8 cellular contexts compared by ENCODE assay signal in genomic region chr21:17045214-17045835, GRCh38.
DNase-seq lines count a peak whose midpoint lies in the region; ATAC-seq and TF ChIP-seq lines count a peak whose summit lies in the region.

No MANE protein-coding gene starts in this region.

- H3K27ac ChIP-seq in MM.1S (ENCODE audit: low read length) (no peak overlapping the region), body of pancreas (no peak overlapping the region), right lobe of liver (no peak overlapping the region)

- no peaks in the 10 kb centered on the region for H3K36me3 Mint-ChIP-seq in Caco-2 (ENCODE audit: insufficient read depth, unreplicated experiment)

- no peaks in the 10 kb centered on the region for H3K9me3 Mint-ChIP-seq in Caco-2 (ENCODE audit: unreplicated experiment)

- no peaks in the 10 kb centered on the region for H3K4me1 Mint-ChIP-seq in Caco-2 (ENCODE audit: low read depth, unreplicated experiment)

- TF ChIP-seq CTCF in Caco-2 (IDR thresholded peaks at IDR 0.05; ENCODE audit: insufficient read depth in 1 of 2, low read depth in 1 of 2, low read length in 1 of 2, severe bottlenecking in 1 of 2, unreplicated experiment in 1 of 2) (peak; percentile 33 to 47), MM.1S (IDR thresholded peaks at IDR 0.05; ENCODE audit: low read length) (peak; percentile 49), body of pancreas (IDR thresholded peaks at IDR 0.05) (peak in 6 of 7 experiments; percentile 13 to 34 (median 22)), right lobe of liver (IDR thresholded peaks at IDR 0.05) (peak; percentile 31 to 69 (median 52))

- H3K27me3 ChIP-seq in Caco-2 (replicated peaks; ENCODE audit: control insufficient read depth, insufficient read depth, low read length): no peaks in the 10 kb centered on the region; the same call in 1 of the 2 replicates
- H3K27me3 ChIP-seq in MM.1S (replicated peaks; ENCODE audit: insufficient read depth, low read length): no peaks in the 10 kb centered on the region
- H3K27me3 ChIP-seq in body of pancreas: no peaks in the 10 kb centered on the region
- no peaks in the 10 kb centered on the region for H3K27me3 ChIP-seq in right lobe of liver

- BruUV-seq in Caco-2 (replicated peaks; lab: Mats Ljungman, UMichigan): no TSS peak

- POLR2A ChIA-PET in Caco-2 (lab: Charles Lee): no interaction called here

- DNase-seq in Caco-2 (peak in 1 of 2 experiments; percentile 15), MM.1S (peak; percentile 17), body of pancreas (no peak), right lobe of liver (no peak)
- DNase-seq in stimulated activated CD4-positive, alpha-beta T cell treated with anti-CD3 and anti-CD28 coated beads, Interleukin-4, amount 100 ng/mL, for 4 hours: no peak

- CTCF ChIA-PET in Caco-2 (lab: Charles Lee): interaction anchor here (1.1 kb wide), 1 partner anchor 103 kb away, joined by 3 read pairs; no protein-coding TSS in a partner anchor

- H4K20me1 ChIP-seq in MM.1S (ENCODE audit: insufficient read depth, low read length): no peaks in the 10 kb centered on the region

- H3K27ac Mint-ChIP-seq in Caco-2 (ENCODE audit: unreplicated experiment): no peak overlapping the region

- TF ChIP-seq POLR2A in body of pancreas (IDR thresholded peaks at IDR 0.05): no peak
- TF ChIP-seq POLR2A in right lobe of liver (IDR thresholded peaks at IDR 0.05): no peak

- no peaks in the 10 kb centered on the region for H3K79me2 ChIP-seq in MM.1S (ENCODE audit: low read length)

- intact Hi-C loops in Caco-2 (cut with micrococcal nuclease; ENCODE audit: unreplicated experiment) (loop anchor here (2.0 kb wide), 1 partner anchor 103 kb away; no protein-coding TSS in a partner anchor), body of pancreas (cut with DNase I) (no loop called here), right lobe of liver (cut with DNase I) (loop anchor here in 1 of 2 donors (10.0 kb wide), 1 partner anchor 101 kb away; no protein-coding TSS in a partner anchor)

- H3K36me3 ChIP-seq in Caco-2 (ENCODE audit: control insufficient read depth, insufficient read depth, low read length) (no peaks in the 10 kb centered on the region), MM.1S (replicated peaks; ENCODE audit: insufficient read depth, low read length) (no peaks in the 10 kb centered on the region), body of pancreas (replicated peaks in 1 of 2; ENCODE audit: insufficient read depth in 1 of 2, low read depth in 2 of 2) (no peaks in the 10 kb centered on the region), right lobe of liver (no peaks in the 10 kb centered on the region)

- H3K9me2 ChIP-seq in MM.1S (replicated peaks; ENCODE audit: insufficient read depth, low read length): no peaks in the 10 kb centered on the region

- no peaks in the 10 kb centered on the region for H3F3A ChIP-seq in MM.1S (ENCODE audit: insufficient read depth, low read length)

- no peaks in the 10 kb centered on the region for H3K27me3 Mint-ChIP-seq in Caco-2 (ENCODE audit: insufficient read depth, unreplicated experiment)

- ATAC-seq in body of pancreas (no peak), right lobe of liver (peak; percentile 78 to 80 (median 79)), GM21515 (IDR thresholded peaks at IDR 0.05; ENCODE audit: unreplicated experiment) (no peak), HG03457 (IDR thresholded peaks at IDR 0.05; ENCODE audit: unreplicated experiment) (no peak), GM19455 (IDR thresholded peaks at IDR 0.05; ENCODE audit: unreplicated experiment) (no peak)

- no peaks in the 10 kb centered on the region for H3K4me1 ChIP-seq in Caco-2
- H3K4me1 ChIP-seq in MM.1S (ENCODE audit: low read length): no peaks in the 10 kb centered on the region
- H3K4me1 ChIP-seq in body of pancreas: no peaks in the 10 kb centered on the region
- H3K4me1 ChIP-seq in right lobe of liver: no peaks in the 10 kb centered on the region

- H2AFZ ChIP-seq in MM.1S (ENCODE audit: low read length): no peak overlapping the region

- no peak overlapping the region for H3K4me3 ChIP-seq in Caco-2 (ENCODE audit: low read depth, low read length)
- no peak overlapping the region for H3K4me3 ChIP-seq in MM.1S (ENCODE audit: low read length)
- no peak overlapping the region for H3K4me3 ChIP-seq in body of pancreas
- no peak overlapping the region for H3K4me3 ChIP-seq in right lobe of liver

- no peak overlapping the region for H3K4me2 ChIP-seq in MM.1S (ENCODE audit: low read depth, low read length)

- 0 to 13% methylated on average over 1 of the region's 1 CpG for WGBS in body of pancreas, 2 donors
- WGBS in right lobe of liver (ENCODE audit: insufficient coverage, low coverage, low lambda C conversion rate, missing lambda C conversion rate): 6% methylated on average over 1 of the region's 1 CpG

- H3K4me3 Mint-ChIP-seq in Caco-2 (ENCODE audit: unreplicated experiment): no peak overlapping the region

- no peaks in the 10 kb centered on the region for H3K9me3 ChIP-seq in Caco-2
- H3K9me3 ChIP-seq in MM.1S (replicated peaks; ENCODE audit: insufficient read depth, low read length): no peaks in the 10 kb centered on the region
- H3K9me3 ChIP-seq in body of pancreas: no peaks in the 10 kb centered on the region
- H3K9me3 ChIP-seq in right lobe of liver: no peaks in the 10 kb centered on the region

- H3K9ac ChIP-seq in MM.1S (ENCODE audit: low read length): no peak overlapping the region

Comparison
In these comparisons a context has a peak if more than half of its experiments do, and no peak if none do; other contexts are left out.
1. ATAC-seq: peak in right lobe of liver (4 of 4); none in body of pancreas (single experiment), GM21515 (single experiment), HG03457 (single experiment) and GM19455 (single experiment).
2. Peak in every context shown above with its lines, with median percentiles within 50 percentile points of each other: CTCF ChIP-seq.